In genomic region chr16:78994135-78994534, GRCh38 we compare ENCODE assay signal across 23 cellular contexts.
"Had no signal": no experiment of that assay in that cellular context is flagged by ENCODE, and none has a peak within 500 bp of the region (broad histone marks: within the 10 kb centered on the region; RNA-seq: fewer than 3 reads in every experiment).

No MANE protein-coding gene starts in this region.

- H3K27ac Mint-ChIP-seq: mesothelial cell of epicardium; natural killer cell; progenitor cell of endocrine pancreas; stimulated activated memory B cell treated with anti-CD40 and anti-IgM and Interleukin-4, amounts not matched to agents 10 μg/mL and 1 μg/mL and 100 μg/mL, for 72 hours; stimulated activated naive CD8-positive, alpha-beta T cell treated with anti-CD3 and anti-CD28 coated beads, Interleukin-15, amount 100 ng/mL, for 72 hours had no signal

- H3K4me3 ChIP-seq: lung, ovary, right atrium auricular region, right lobe of liver, smooth muscle cell, tibial nerve, uterus had no signal

- H3K4me3 Mint-ChIP-seq: mesothelial cell of epicardium; naive B cell; natural killer cell; stimulated activated memory B cell treated with anti-CD40 and anti-IgM and Interleukin-4, amounts not matched to agents 10 μg/mL and 1 μg/mL and 100 μg/mL, for 72 hours; stimulated activated naive CD8-positive, alpha-beta T cell treated with anti-CD3 and anti-CD28 coated beads, Interleukin-15, amount 100 ng/mL, for 72 hours had no signal

- DNase-seq: islet precursor cell; mesendoderm; naive B cell; natural killer cell; nephron progenitor cell; ovary; right lobe of liver; stimulated activated CD4-positive, alpha-beta T cell treated with anti-CD3 and anti-CD28 coated beads, Interleukin-1b, Interleukin-23, amount 100 ng/mL, for 48 hours; stimulated activated CD4-positive, alpha-beta T cell treated with anti-CD3 and anti-CD28 coated beads, Interleukin-2, amount 100 ng/mL, for 48 hours; stimulated activated CD4-positive, alpha-beta T cell treated with anti-CD3 and anti-CD28 coated beads, Interleukin-4, amount 100 ng/mL, for 4 hours; stimulated activated CD8-positive, alpha-beta memory T cell treated with anti-CD3 and anti-CD28 coated beads, Interleukin-4, amount 100 ng/mL, for 48 hours; stimulated activated naive CD4-positive, alpha-beta T cell treated with Interleukin-2 at 50 U/mL for 16 hours; stimulated activated naive CD8-positive, alpha-beta T cell treated with anti-CD3 and anti-CD28 coated beads, Interleukin-15, amount 100 ng/mL, for 72 hours; substantia nigra; uterus had no signal

- H3K9me3 ChIP-seq: left ventricle myocardium inferior, ovary, right atrium auricular region, right lobe of liver, tibial nerve, uterus had no signal

- H3K4me2 ChIP-seq: smooth muscle cell had no signal

- H3K27me3 ChIP-seq: ovary, right atrium auricular region, right lobe of liver, tibial nerve, uterus had no signal

- H3K9me3 Mint-ChIP-seq: mesothelial cell of epicardium; naive B cell; natural killer cell; stimulated activated memory B cell treated with anti-CD40 and anti-IgM and Interleukin-4, amounts not matched to agents 10 μg/mL and 1 μg/mL and 100 μg/mL, for 72 hours had no signal

- H3K36me3 ChIP-seq: left ventricle myocardium inferior, ovary, right atrium auricular region, right lobe of liver, tibial nerve, uterus had no signal

- H3K4me1 ChIP-seq: right lobe of liver, uterus had no signal

- H3K27me3 Mint-ChIP-seq: naive B cell; stimulated activated memory B cell treated with anti-CD40 and anti-IgM and Interleukin-4, amounts not matched to agents 10 μg/mL and 1 μg/mL and 100 μg/mL, for 72 hours; stimulated activated naive CD8-positive, alpha-beta T cell treated with anti-CD3 and anti-CD28 coated beads, Interleukin-15, amount 100 ng/mL, for 72 hours had no signal

- H3K36me3 Mint-ChIP-seq: mesothelial cell of epicardium; natural killer cell; stimulated activated memory B cell treated with anti-CD40 and anti-IgM and Interleukin-4, amounts not matched to agents 10 μg/mL and 1 μg/mL and 100 μg/mL, for 72 hours had no signal

- H3K4me1 Mint-ChIP-seq: stimulated activated naive CD8-positive, alpha-beta T cell treated with anti-CD3 and anti-CD28 coated beads, Interleukin-15, amount 100 ng/mL, for 72 hours had no signal

- H3K27ac ChIP-seq: left ventricle myocardium inferior, ovary, right atrium auricular region, right lobe of liver, tibial nerve, uterus had no signal
